Comparison of ENCODE assay signal across 11 cellular contexts in genomic region chr2:43040084-43040854, GRCh38.
DNase-seq lines count a peak whose midpoint lies in the region; ATAC-seq and TF ChIP-seq lines count a peak whose summit lies in the region.
"Had no signal": no experiment of that assay in that cellular context is flagged by ENCODE, and none has a peak within 500 bp of the region (broad histone marks: within the 10 kb centered on the region; RNA-seq: fewer than 3 reads in every experiment).

No MANE protein-coding gene starts in this region.

- H3K27me3 ChIP-seq in smooth muscle cell (ENCODE audit: low read depth), result no peaks in the 10 kb centered on the region
- H3K27me3 ChIP-seq: adrenal gland had no signal

- H3K4me1 ChIP-seq in smooth muscle cell (ENCODE audit: low read depth), result peaks cover 25% of the 10 kb centered on the region

- H3K9me3 Mint-ChIP-seq in effector memory CD8-positive, alpha-beta T cell, result no peaks in the 10 kb centered on the region
- H3K9me3 Mint-ChIP-seq: endodermal cell, IgD-negative memory B cell had no signal

- H3K9me3 ChIP-seq in smooth muscle cell (replicated peaks; ENCODE audit: low read depth), result no peaks in the 10 kb centered on the region
- H3K9me3 ChIP-seq: adrenal gland had no signal

- H3K27me3 Mint-ChIP-seq in effector memory CD8-positive, alpha-beta T cell, result no peaks in the 10 kb centered on the region
- H3K27me3 Mint-ChIP-seq: IgD-negative memory B cell had no signal

- 66% methylated on average over 10 of the region's 10 CpGs for WGBS in smooth muscle cell (ENCODE audit: low lambda C conversion rate)

- H3K27ac ChIP-seq in smooth muscle cell (ENCODE audit: low read depth), result peak overlapping the region; percentile 84

- no peaks in the 10 kb centered on the region for H3F3A ChIP-seq in smooth muscle cell (ENCODE audit: low read depth)

- H3K27ac Mint-ChIP-seq in effector memory CD8-positive, alpha-beta T cell, result peak overlapping the region; percentile 31 to 49
- H3K27ac Mint-ChIP-seq: endodermal cell had no signal

- H3K4me3 Mint-ChIP-seq in effector memory CD8-positive, alpha-beta T cell, result no peak overlapping the region
- H3K4me3 Mint-ChIP-seq: endodermal cell, IgD-negative memory B cell had no signal

- no peaks in the 10 kb centered on the region for H3K79me2 ChIP-seq in smooth muscle cell (ENCODE audit: low read depth)

- DNase-seq in LoVo (ENCODE audit: low spot score) (peak; percentile 48), smooth muscle cell (lab: John Stamatoyannopoulos, UW; ENCODE audit: unreplicated experiment) (no peak), GDM1 (lab: John Stamatoyannopoulos, UW) (no peak), HT-29 (ENCODE audit: low spot score) (no peak)
- DNase-seq in effector memory CD8-positive, alpha-beta T cell, result no peak
- DNase-seq: adrenal gland had no signal

- no peaks in the 10 kb centered on the region for H4K20me1 ChIP-seq in smooth muscle cell (ENCODE audit: low read depth)

- no peaks in the 10 kb centered on the region for H3K36me3 Mint-ChIP-seq in effector memory CD8-positive, alpha-beta T cell (ENCODE audit: insufficient read depth)
- H3K36me3 Mint-ChIP-seq: IgD-negative memory B cell had no signal

- H3K36me3 ChIP-seq in smooth muscle cell (ENCODE audit: low read depth), result no peaks in the 10 kb centered on the region
- H3K36me3 ChIP-seq: adrenal gland had no signal

- H3K4me3 ChIP-seq in smooth muscle cell, result no peak overlapping the region
- H3K4me3 ChIP-seq: adrenal gland had no signal

- TF ChIP-seq CTCF in smooth muscle cell (IDR thresholded peaks at IDR 0.05; ENCODE audit: borderline replicate concordance, insufficient read depth, poor library complexity, severe bottlenecking), result no peak

- peak overlapping the region; percentile 26 for H3K4me2 ChIP-seq in smooth muscle cell

- H2AFZ ChIP-seq in smooth muscle cell (ENCODE audit: low read depth), result no peak overlapping the region

- ATAC-seq in GM18511 (IDR thresholded peaks at IDR 0.05; ENCODE audit: unreplicated experiment) (peak; percentile 86), GM19452 (IDR thresholded peaks at IDR 0.05; ENCODE audit: unreplicated experiment) (no peak), HG02763 (IDR thresholded peaks at IDR 0.05; ENCODE audit: unreplicated experiment) (no peak)
- ATAC-seq in effector memory CD8-positive, alpha-beta T cell (replicated peaks), result no peak

- H3K4me1 Mint-ChIP-seq in effector memory CD8-positive, alpha-beta T cell (ENCODE audit: low read depth in 2 of 2), result no peaks in the 10 kb centered on the region
- H3K4me1 Mint-ChIP-seq: IgD-negative memory B cell had no signal

- H3K9ac ChIP-seq in smooth muscle cell (ENCODE audit: low read depth), result no peak overlapping the region
